1 cellular context compared by ENCODE assay signal in genomic region chr15:75140080-75140879, GRCh38.
TF ChIP-seq lines count a peak whose summit lies in the region.

No MANE protein-coding gene starts in this region.

TF ChIP-seq in HepG2, 621 proteins besides CTCF, POLR2A, EP300 and RAD21 (continued from another document and continues in another):
- TF ChIP-seq, protein P1, sequence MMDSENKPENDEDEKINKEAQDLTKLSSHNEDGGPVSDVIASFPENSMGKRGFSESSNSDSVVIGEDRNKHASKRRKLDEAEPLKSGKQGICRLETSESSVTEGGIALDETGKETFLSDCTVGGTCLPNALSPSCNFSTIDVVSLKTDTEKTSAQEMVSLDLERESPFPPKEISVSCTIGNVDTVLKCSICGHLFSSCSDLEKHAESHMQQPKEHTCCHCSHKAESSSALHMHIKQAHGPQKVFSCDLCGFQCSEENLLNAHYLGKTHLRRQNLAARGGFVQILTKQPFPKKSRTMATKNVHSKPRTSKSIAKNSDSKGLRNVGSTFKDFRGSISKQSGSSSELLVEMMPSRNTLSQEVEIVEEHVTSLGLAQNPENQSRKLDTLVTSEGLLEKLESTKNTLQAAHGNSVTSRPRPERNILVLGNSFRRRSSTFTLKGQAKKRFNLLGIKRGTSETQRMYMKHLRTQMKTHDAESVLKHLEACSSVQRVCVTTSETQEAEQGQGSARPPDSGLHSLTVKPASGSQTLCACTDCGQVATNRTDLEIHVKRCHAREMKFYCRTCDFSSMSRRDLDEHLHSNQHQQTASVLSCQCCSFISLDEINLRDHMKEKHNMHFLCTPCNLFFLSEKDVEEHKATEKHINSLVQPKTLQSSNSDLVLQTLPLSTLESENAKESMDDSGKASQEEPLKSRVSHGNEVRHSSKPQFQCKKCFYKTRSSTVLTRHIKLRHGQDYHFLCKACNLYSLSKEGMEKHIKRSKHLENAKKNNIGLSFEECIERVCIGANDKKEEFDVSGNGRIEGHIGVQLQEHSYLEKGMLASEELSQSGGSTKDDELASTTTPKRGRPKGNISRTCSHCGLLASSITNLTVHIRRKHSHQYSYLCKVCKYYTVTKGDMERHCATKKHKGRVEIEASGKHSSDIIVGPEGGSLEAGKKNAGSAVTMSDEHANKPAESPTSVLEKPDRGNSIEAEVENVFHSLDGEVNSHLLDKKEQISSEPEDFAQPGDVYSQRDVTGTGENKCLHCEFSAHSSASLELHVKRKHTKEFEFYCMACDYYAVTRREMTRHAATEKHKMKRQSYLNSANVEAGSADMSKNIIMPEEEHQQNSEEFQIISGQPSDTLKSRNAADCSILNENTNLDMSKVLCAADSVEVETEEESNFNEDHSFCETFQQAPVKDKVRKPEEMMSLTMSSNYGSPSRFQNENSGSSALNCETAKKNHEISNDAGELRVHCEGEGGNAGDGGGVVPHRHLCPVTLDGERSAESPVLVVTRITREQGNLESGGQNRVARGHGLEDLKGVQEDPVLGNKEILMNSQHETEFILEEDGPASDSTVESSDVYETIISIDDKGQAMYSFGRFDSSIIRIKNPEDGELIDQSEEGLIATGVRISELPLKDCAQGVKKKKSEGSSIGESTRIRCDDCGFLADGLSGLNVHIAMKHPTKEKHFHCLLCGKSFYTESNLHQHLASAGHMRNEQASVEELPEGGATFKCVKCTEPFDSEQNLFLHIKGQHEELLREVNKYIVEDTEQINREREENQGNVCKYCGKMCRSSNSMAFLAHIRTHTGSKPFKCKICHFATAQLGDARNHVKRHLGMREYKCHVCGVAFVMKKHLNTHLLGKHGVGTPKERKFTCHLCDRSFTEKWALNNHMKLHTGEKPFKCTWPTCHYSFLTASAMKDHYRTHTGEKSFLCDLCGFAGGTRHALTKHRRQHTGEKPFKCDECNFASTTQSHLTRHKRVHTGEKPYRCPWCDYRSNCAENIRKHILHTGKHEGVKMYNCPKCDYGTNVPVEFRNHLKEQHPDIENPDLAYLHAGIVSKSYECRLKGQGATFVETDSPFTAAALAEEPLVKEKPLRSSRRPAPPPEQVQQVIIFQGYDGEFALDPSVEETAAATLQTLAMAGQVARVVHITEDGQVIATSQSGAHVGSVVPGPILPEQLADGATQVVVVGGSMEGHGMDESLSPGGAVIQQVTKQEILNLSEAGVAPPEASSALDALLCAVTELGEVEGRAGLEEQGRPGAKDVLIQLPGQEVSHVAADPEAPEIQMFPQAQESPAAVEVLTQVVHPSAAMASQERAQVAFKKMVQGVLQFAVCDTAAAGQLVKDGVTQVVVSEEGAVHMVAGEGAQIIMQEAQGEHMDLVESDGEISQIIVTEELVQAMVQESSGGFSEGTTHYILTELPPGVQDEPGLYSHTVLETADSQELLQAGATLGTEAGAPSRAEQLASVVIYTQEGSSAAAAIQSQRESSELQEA (CRISPR knock-in tag; IDR thresholded peaks at IDR 0.05; ENCODE audit: not compliant biosample characterization): no peak
- TF ChIP-seq EHMT2 (IDR thresholded peaks at IDR 0.05; ENCODE audit: borderline replicate concordance, low read depth, low read length) (no peak), THYN1 (CRISPR knock-in tag; IDR thresholded peaks at IDR 0.05; ENCODE audit: borderline replicate concordance, low read depth) (no peak), MIER3 (CRISPR knock-in tag; IDR thresholded peaks at IDR 0.05; ENCODE audit: borderline replicate concordance) (no peak), PHF21A (CRISPR knock-in tag; IDR thresholded peaks at IDR 0.05) (peak; percentile 87), ZNF883 (CRISPR knock-in tag; IDR thresholded peaks at IDR 0.05; ENCODE audit: not compliant biosample characterization) (no peak), STAT6 (CRISPR knock-in tag; IDR thresholded peaks at IDR 0.05; ENCODE audit: borderline replicate concordance) (peak; percentile 86; the same call in 1 of the 2 replicates), ISL2 (CRISPR knock-in tag; IDR thresholded peaks at IDR 0.05) (peak; percentile 97), ZBTB20 (CRISPR knock-in tag; IDR thresholded peaks at IDR 0.05; ENCODE audit: borderline replicate concordance, low read depth) (peak; percentile 52; the same call in 1 of the 2 replicates), HMG20B (CRISPR knock-in tag; conservative IDR thresholded peaks at IDR 0.05) (no peak), ERF (CRISPR knock-in tag; IDR thresholded peaks at IDR 0.05) (peak; percentile 48; the same call in 1 of the 2 replicates), ZNF335 (CRISPR knock-in tag; IDR thresholded peaks at IDR 0.05) (no peak), ZNF24 (IDR thresholded peaks at IDR 0.05) (no peak), ZNF552 (CRISPR knock-in tag; IDR thresholded peaks at IDR 0.05; ENCODE audit: borderline replicate concordance) (no peak; the same call in 1 of the 2 replicates), ZNF205 (CRISPR knock-in tag; IDR thresholded peaks at IDR 0.05) (peak; percentile 80), BRD4 (CRISPR knock-in tag; IDR thresholded peaks at IDR 0.05) (no peak; the same call in 1 of the 2 replicates), E2F5 (CRISPR knock-in tag; conservative IDR thresholded peaks at IDR 0.05) (no peak), KDM5A (IDR thresholded peaks at IDR 0.05; ENCODE audit: borderline replicate concordance, low read length) (no peak), ZSCAN22 (CRISPR knock-in tag; IDR thresholded peaks at IDR 0.05) (no peak), ZKSCAN8 (CRISPR knock-in tag; IDR thresholded peaks at IDR 0.05; ENCODE audit: borderline replicate concordance) (peak; percentile 55; the same call in 1 of the 2 replicates), FOXK1 (CRISPR knock-in tag; IDR thresholded peaks at IDR 0.05; ENCODE audit: borderline replicate concordance, low read depth) (0 out of 2 replicates have a peak, but pooled peaks have one; percentile 33), GATAD2A (CRISPR knock-in tag; IDR thresholded peaks at IDR 0.05) (peak; percentile 94), SIN3A (IDR thresholded peaks at IDR 0.05; ENCODE audit: borderline replicate concordance, low read depth, low read length) (no peak), JDP2 (CRISPR knock-in tag; IDR thresholded peaks at IDR 0.05; ENCODE audit: borderline replicate concordance) (no peak), ZNF775 (CRISPR knock-in tag; IDR thresholded peaks at IDR 0.05; ENCODE audit: borderline replicate concordance) (no peak), TRAFD1 (CRISPR knock-in tag; IDR thresholded peaks at IDR 0.05; ENCODE audit: borderline replicate concordance) (no peak), ZNF619 (CRISPR knock-in tag; IDR thresholded peaks at IDR 0.05) (no peak), PREB (CRISPR knock-in tag; IDR thresholded peaks at IDR 0.05) (no peak), ZNF709 (CRISPR knock-in tag; IDR thresholded peaks at IDR 0.05) (no peak), ZNF746 (CRISPR knock-in tag; IDR thresholded peaks at IDR 0.05) (peak; percentile 81; the same call in 1 of the 2 replicates), MXI1 (IDR thresholded peaks at IDR 0.05; ENCODE audit: borderline replicate concordance, low read depth, low read length) (no peak; the same call in 2 of the 3 replicates), U2AF1 (optimal IDR thresholded peaks at IDR 0.05; ENCODE audit: low read depth, low read length) (no peak), REST (IDR thresholded peaks at IDR 0.05; ENCODE audit: borderline replicate concordance in 1 of 2, low read depth in 1 of 2, low read length in 2 of 2) (peak in 1 of 2 experiments; percentile 73; a peak in 1 of 4 replicates)
- TF ChIP-seq, protein P2, sequence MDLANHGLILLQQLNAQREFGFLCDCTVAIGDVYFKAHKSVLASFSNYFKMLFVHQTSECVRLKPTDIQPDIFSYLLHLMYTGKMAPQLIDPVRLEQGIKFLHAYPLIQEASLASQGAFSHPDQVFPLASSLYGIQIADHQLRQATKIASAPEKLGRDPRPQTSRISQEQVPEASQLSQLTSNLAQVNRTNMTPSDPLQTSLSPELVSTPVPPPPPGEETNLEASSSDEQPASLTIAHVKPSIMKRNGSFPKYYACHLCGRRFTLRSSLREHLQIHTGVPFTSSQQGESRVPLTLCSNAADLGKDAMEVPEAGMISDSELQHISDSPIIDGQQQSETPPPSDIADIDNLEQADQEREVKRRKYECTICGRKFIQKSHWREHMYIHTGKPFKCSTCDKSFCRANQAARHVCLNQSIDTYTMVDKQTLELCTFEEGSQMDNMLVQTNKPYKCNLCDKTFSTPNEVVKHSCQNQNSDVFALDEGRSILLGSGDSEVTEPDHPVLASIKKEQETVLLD (CRISPR knock-in tag; IDR thresholded peaks at IDR 0.05; ENCODE audit: low read depth): no peak
- TF ChIP-seq, protein P3, sequence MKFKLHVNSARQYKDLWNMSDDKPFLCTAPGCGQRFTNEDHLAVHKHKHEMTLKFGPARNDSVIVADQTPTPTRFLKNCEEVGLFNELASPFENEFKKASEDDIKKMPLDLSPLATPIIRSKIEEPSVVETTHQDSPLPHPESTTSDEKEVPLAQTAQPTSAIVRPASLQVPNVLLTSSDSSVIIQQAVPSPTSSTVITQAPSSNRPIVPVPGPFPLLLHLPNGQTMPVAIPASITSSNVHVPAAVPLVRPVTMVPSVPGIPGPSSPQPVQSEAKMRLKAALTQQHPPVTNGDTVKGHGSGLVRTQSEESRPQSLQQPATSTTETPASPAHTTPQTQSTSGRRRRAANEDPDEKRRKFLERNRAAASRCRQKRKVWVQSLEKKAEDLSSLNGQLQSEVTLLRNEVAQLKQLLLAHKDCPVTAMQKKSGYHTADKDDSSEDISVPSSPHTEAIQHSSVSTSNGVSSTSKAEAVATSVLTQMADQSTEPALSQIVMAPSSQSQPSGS (CRISPR knock-in tag; IDR thresholded peaks at IDR 0.05): no peak
- TF ChIP-seq, protein P4, sequence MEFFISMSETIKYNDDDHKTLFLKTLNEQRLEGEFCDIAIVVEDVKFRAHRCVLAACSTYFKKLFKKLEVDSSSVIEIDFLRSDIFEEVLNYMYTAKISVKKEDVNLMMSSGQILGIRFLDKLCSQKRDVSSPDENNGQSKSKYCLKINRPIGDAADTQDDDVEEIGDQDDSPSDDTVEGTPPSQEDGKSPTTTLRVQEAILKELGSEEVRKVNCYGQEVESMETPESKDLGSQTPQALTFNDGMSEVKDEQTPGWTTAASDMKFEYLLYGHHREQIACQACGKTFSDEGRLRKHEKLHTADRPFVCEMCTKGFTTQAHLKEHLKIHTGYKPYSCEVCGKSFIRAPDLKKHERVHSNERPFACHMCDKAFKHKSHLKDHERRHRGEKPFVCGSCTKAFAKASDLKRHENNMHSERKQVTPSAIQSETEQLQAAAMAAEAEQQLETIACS (CRISPR knock-in tag; IDR thresholded peaks at IDR 0.05): no peak
